In genomic region chr18:58091099-58091611, GRCh38 we compare ENCODE assay signal across 9 cellular contexts. TPM values are rescaled to one million over a fixed set of nuclear protein-coding genes. Genes with fewer than 3 reads are reported as not detected.
DNase-seq lines count a peak whose midpoint lies in the region; ATAC-seq and TF ChIP-seq lines count a peak whose summit lies in the region.
"Had no signal": no experiment of that assay in that cellular context is flagged by ENCODE, and none has a peak within 500 bp of the region (broad histone marks: within the 10 kb centered on the region; RNA-seq: fewer than 3 reads in every experiment).

No MANE protein-coding gene starts in this region.

- H4K8ac ChIP-seq in mesendoderm (ENCODE audit: low read depth, low read length): no peak overlapping the region

- no peak overlapping the region for H2BK15ac ChIP-seq in mesendoderm (replicated peaks; ENCODE audit: low read depth)

- H3K23ac ChIP-seq in mesendoderm (ENCODE audit: low read length): no peak overlapping the region

- H3K79me2 ChIP-seq in mesendoderm (ENCODE audit: control insufficient read depth, insufficient read depth, low read length): peaks cover 18% of the 10 kb centered on the region

- H3K4me1 ChIP-seq in left lung: peaks cover 3 to 48% of the 10 kb centered on the region in 2 donors
- H3K4me1 ChIP-seq in mesendoderm (ENCODE audit: control insufficient read depth, low read depth, low read length): peaks cover 4% of the 10 kb centered on the region

- H4K5ac ChIP-seq in mesendoderm (ENCODE audit: low read length): no peak overlapping the region

- no CpG with 5 or more reads among the region's 2 CpGs for WGBS in mesendoderm (ENCODE audit: extremely low coverage, insufficient coverage, low lambda C conversion rate)

- H2AK5ac ChIP-seq in mesendoderm (ENCODE audit: low read length): no peak overlapping the region

- H3K27me3 ChIP-seq in left lung (no peaks in the 10 kb centered on the region), mesendoderm (ENCODE audit: insufficient read depth, low read length, poor library complexity) (no peaks in the 10 kb centered on the region)

- H2BK5ac ChIP-seq in mesendoderm (ENCODE audit: low read length): no peak overlapping the region

- H3K36me3 ChIP-seq in left lung (no peaks in the 10 kb centered on the region), mesendoderm (ENCODE audit: control insufficient read depth, insufficient read depth, low read length) (no peaks in the 10 kb centered on the region)

- ATAC-seq in GM18517 (IDR thresholded peaks at IDR 0.05; ENCODE audit: unreplicated experiment) (peak; percentile 96), GM21737 (IDR thresholded peaks at IDR 0.05; ENCODE audit: unreplicated experiment) (peak; percentile 89), left lung (peak; percentile 73)
- ATAC-seq: naive thymus-derived CD8-positive, alpha-beta T cell had no signal

- H3K4ac ChIP-seq in mesendoderm (ENCODE audit: low read depth, low read length): no peak overlapping the region

- H3K9ac ChIP-seq in mesendoderm (ENCODE audit: low read length): no peak overlapping the region

- no peak overlapping the region for H3K56ac ChIP-seq in mesendoderm (ENCODE audit: low read length)

- no peaks in the 10 kb centered on the region for H3K9me3 ChIP-seq in left lung

- no peak overlapping the region for H3K18ac ChIP-seq in mesendoderm (ENCODE audit: low read length)

- no peak overlapping the region for H2BK120ac ChIP-seq in mesendoderm (ENCODE audit: low read depth, low read length)

- H3K4me3 ChIP-seq in left lung: no peak overlapping the region
- no peak overlapping the region for H3K4me3 ChIP-seq in mesendoderm (ENCODE audit: low read length)

- H3K79me1 ChIP-seq in mesendoderm (ENCODE audit: low read length): peaks cover 14% of the 10 kb centered on the region

- intact Hi-C loops in left lung (cut with DNase I): no loop called here

- no peak for TF ChIP-seq CTCF in left lung (IDR thresholded peaks at IDR 0.05)

- no peak overlapping the region for H3K4me2 ChIP-seq in mesendoderm (ENCODE audit: low read length)

- H3K27ac ChIP-seq in left lung (peak overlapping the region; percentile 39 to 55), substantia nigra (ENCODE audit: low read depth, low read length, poor library complexity, severe bottlenecking) (no peak overlapping the region), mesendoderm (ENCODE audit: low read depth, low read length) (no peak overlapping the region)

- DNase-seq in M059J (ENCODE audit: low read depth) (peak; percentile 88), left lung (peak in 1 of 2 donors; percentile 63), substantia nigra (lab: John Stamatoyannopoulos, UW) (no peak), D341Med (ENCODE audit: low spot score) (no peak), mesendoderm (no peak), iPS-NIHi7 (ENCODE audit: extremely low spot score) (no peak)

RNA-seq across cellular contexts. Expression of gene NEDD4L, which starts 47.1 kb away (rescaled TPM):
- total RNA-seq in M059J (2014; rRNA removed; shearing (Covaris generic)): 39.1 and 54.1 TPM in 2 replicates
- 100 to 1,000 TPM; 109 to 159 TPM for total RNA-seq in left lung
- 76.3 TPM for polyA plus RNA-seq in mesendoderm (2013, experiment 1 of 2)
- polyA plus RNA-seq in mesendoderm (2013, experiment 2 of 2): 81.0 TPM

Comparison
In these comparisons a context has a peak if more than half of its experiments do, and no peak if none do; other contexts are left out.
1. H3K27ac ChIP-seq: peak in left lung (2 of 2); none in substantia nigra (single experiment) and mesendoderm (single experiment).
2. Peak in every context shown above with its lines, with median percentiles within 50 percentile points of each other: ATAC-seq.